1 cellular context compared by ENCODE assay signal in the genomic region with DNA sequence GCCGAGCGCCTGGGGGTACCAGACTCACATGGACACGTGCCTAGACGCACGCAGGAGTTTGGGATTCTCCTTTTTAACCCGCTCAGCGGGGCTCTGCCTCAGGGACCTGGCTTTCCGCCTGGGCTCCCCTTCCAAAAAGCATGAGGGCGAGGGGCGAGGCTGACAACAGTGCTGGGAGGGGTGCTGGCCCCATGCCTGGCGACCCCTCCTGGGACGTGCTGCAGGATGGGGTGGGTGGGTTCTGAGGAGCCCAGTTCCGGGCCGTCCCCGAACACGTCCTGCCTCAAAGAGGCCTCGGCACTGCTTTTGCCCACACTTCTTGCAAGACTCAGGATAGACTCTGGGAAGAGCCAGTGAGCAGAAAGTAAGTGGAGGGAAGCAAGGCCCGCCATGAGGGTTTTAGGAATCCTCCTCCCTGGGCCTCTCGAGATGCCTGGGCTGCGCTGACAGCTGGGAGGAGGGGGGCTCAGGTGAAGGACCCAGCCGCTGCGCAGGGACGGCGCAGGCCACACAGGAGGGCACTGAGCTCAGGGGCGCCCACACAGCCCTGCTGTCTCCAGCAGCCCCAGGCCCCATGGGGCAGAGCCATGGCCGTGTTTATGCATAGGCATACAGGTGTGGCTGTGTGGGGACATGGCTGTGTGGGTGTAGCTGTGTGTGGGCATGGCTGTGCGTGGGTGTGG.
TF ChIP-seq lines count a peak whose summit lies in the region.

No MANE protein-coding gene starts in this region.

TF ChIP-seq in HEK293, 187 proteins besides CTCF, POLR2A, EP300 and RAD21 (continued from another document):
- TF ChIP-seq ZNF2 (tag by site-specific recombination; IDR thresholded peaks at IDR 0.05) (0 out of 2 replicates have a peak, but pooled peaks have one; percentile 59), ZNF341 (tag by site-specific recombination; IDR thresholded peaks at IDR 0.05; ENCODE audit: low read depth) (no peak)
